Comparison of ENCODE assay signal across 1 cellular context in the genomic region with DNA sequence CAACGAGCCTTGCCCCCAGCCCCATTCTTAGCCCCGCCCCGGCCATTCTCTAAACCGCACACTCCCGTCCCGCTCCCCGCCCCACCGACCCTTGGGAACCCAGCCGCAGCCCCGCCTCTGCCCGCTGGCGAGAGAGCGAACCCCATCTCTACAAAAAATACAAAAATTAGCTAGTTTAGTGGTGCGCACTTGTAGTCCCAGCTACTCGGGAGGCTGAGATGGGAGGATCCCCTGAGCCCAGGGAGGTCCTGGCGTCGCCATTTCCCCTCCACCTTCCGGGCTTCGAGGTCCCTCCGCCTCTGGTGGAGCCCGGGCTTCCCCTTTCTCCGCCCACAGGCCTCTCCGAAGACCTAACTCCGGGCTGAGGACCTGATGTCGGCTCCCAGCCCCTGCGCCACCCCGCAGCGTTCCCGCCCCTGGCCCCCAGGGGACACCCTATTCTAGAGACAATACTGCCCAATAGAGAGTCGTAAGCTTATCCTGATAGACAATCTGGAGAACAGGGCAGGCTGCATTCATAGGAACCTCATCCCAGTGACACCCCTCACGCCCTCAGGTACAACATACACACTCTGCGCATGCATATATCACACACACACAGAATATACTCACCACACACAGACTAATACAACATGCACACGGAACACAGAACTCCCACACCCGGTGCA.
TF ChIP-seq lines count a peak whose summit lies in the region.

No MANE protein-coding gene starts in this region.

TF ChIP-seq in K562, 482 proteins besides CTCF, POLR2A, EP300 and RAD21 (continues in another document):
- TF ChIP-seq ZNF143 (CRISPR knock-in tag; IDR thresholded peaks at IDR 0.05) (no peak), ZFX (CRISPR knock-in tag; IDR thresholded peaks at IDR 0.05) (no peak), PHB (CRISPR knock-in tag; IDR thresholded peaks at IDR 0.05) (no peak), PHF8 (IDR thresholded peaks at IDR 0.05; ENCODE audit: borderline replicate concordance, low read length) (peak; percentile 48; the same call in 1 of the 2 replicates), SIX5 (IDR thresholded peaks at IDR 0.05; ENCODE audit: borderline replicate concordance in 1 of 2, insufficient read depth in 1 of 2, low read depth in 1 of 2, low read length in 2 of 2) (no peak), SREBF2 (CRISPR knock-in tag; IDR thresholded peaks at IDR 0.05) (no peak), GATA2 (CRISPR knock-in tag; IDR thresholded peaks at IDR 0.05) (0 out of 2 replicates have a peak, but pooled peaks have one; percentile 55), PRMT5 (CRISPR knock-in tag; IDR thresholded peaks at IDR 0.05) (no peak), PTRF (tag; IDR thresholded peaks at IDR 0.05) (no peak), JUNB (CRISPR knock-in tag; conservative IDR thresholded peaks at IDR 0.05) (no peak), ZNF124 (CRISPR knock-in tag; IDR thresholded peaks at IDR 0.05) (no peak), SIN3A (IDR thresholded peaks at IDR 0.05; ENCODE audit: borderline replicate concordance in 2 of 2, control insufficient read depth in 1 of 2, low read depth in 2 of 2, low read length in 2 of 2) (peak in 1 of 2 experiments; percentile 28; a peak in 1 of 4 replicates), CCAR2 (IDR thresholded peaks at IDR 0.05; ENCODE audit: low read depth, low read length) (no peak), DDX20 (tag; IDR thresholded peaks at IDR 0.05; ENCODE audit: low read depth) (no peak), MIER1 (IDR thresholded peaks at IDR 0.05; ENCODE audit: low read depth) (no peak), TBP (optimal IDR thresholded peaks at IDR 0.05; ENCODE audit: low read depth, low read length) (no peak), RBM25 (IDR thresholded peaks at IDR 0.05; ENCODE audit: low read depth, low read length, severe bottlenecking) (no peak), DPF2 (IDR thresholded peaks at IDR 0.05) (peak; percentile 55), HNRNPLL (IDR thresholded peaks at IDR 0.05; ENCODE audit: low read depth, low read length, poor library complexity, severe bottlenecking) (peak; percentile 0), ZNF165 (CRISPR knock-in tag; IDR thresholded peaks at IDR 0.05; ENCODE audit: borderline replicate concordance) (no peak), MTA1 (IDR thresholded peaks at IDR 0.05; ENCODE audit: borderline replicate concordance) (no peak), HDAC1 (IDR thresholded peaks at IDR 0.05) (peak in 1 of 2 experiments; percentile 57; a peak in 1 of 4 replicates), SMAD1 (IDR thresholded peaks at IDR 0.05; ENCODE audit: low read depth, low read length, partially characterized antibody) (no peak), ZNF408 (CRISPR knock-in tag; IDR thresholded peaks at IDR 0.05; ENCODE audit: low read depth) (no peak), NCOR1 (IDR thresholded peaks at IDR 0.05) (no peak), GABPB1 (CRISPR knock-in tag; IDR thresholded peaks at IDR 0.05) (no peak), NCOA4 (IDR thresholded peaks at IDR 0.05; ENCODE audit: partially characterized antibody) (no peak), CHD2 (IDR thresholded peaks at IDR 0.05; ENCODE audit: low read depth, low read length) (no peak), MAFF (IDR thresholded peaks at IDR 0.05; ENCODE audit: low read length) (no peak), HDAC2 (IDR thresholded peaks at IDR 0.05) (no peak), RCOR1 (IDR thresholded peaks at IDR 0.05; ENCODE audit: borderline replicate concordance in 1 of 2, low read depth in 2 of 2, low read length in 2 of 2) (peak in 1 of 2 experiments; percentile 66; a peak in 1 of 4 replicates), ZNF140 (CRISPR knock-in tag; IDR thresholded peaks at IDR 0.05) (no peak), ZNF324 (CRISPR knock-in tag; IDR thresholded peaks at IDR 0.05) (no peak), CBFA2T3 (IDR thresholded peaks at IDR 0.05) (peak; percentile 13; the same call in 1 of the 2 replicates), DIDO1 (tag; IDR thresholded peaks at IDR 0.05; ENCODE audit: low read depth) (no peak), ZNF79 (CRISPR knock-in tag; IDR thresholded peaks at IDR 0.05; ENCODE audit: low read depth) (no peak), RBM17 (IDR thresholded peaks at IDR 0.05; ENCODE audit: borderline replicate concordance, low read depth, low read length) (no peak), TAF9B (IDR thresholded peaks at IDR 0.05; ENCODE audit: partially characterized antibody) (no peak), ZC3H4 (CRISPR knock-in tag; IDR thresholded peaks at IDR 0.05; ENCODE audit: borderline replicate concordance) (no peak), MEIS2 (IDR thresholded peaks at IDR 0.05; ENCODE audit: partially characterized antibody) (no peak), NRF1 (conservative IDR thresholded peaks at IDR 0.05 in 1 of 2, IDR thresholded peaks at IDR 0.05 in 1 of 2) (peak; percentile 73 to 78), KDM5B (IDR thresholded peaks at IDR 0.05; ENCODE audit: insufficient replicate concordance, low read depth, low read length) (peak; percentile 58), GATAD2B (IDR thresholded peaks at IDR 0.05; ENCODE audit: borderline replicate concordance) (no peak), ZEB2 (IDR thresholded peaks at IDR 0.05) (peak; percentile 49; the same call in 1 of the 2 replicates), SUPT5H (IDR thresholded peaks at IDR 0.05) (no peak), LCOR (CRISPR knock-in tag; IDR thresholded peaks at IDR 0.05) (no peak), NEUROD1 (IDR thresholded peaks at IDR 0.05; ENCODE audit: borderline replicate concordance, low read depth, low read length, partially characterized antibody) (peak; percentile 21), ARHGAP35 (IDR thresholded peaks at IDR 0.05; ENCODE audit: partially characterized antibody) (no peak)
- TF ChIP-seq, protein P1, sequence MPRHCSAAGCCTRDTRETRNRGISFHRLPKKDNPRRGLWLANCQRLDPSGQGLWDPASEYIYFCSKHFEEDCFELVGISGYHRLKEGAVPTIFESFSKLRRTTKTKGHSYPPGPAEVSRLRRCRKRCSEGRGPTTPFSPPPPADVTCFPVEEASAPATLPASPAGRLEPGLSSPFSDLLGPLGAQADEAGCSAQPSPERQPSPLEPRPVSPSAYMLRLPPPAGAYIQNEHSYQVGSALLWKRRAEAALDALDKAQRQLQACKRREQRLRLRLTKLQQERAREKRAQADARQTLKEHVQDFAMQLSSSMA (CRISPR knock-in tag; IDR thresholded peaks at IDR 0.05): no peak
- TF ChIP-seq, protein P2, sequence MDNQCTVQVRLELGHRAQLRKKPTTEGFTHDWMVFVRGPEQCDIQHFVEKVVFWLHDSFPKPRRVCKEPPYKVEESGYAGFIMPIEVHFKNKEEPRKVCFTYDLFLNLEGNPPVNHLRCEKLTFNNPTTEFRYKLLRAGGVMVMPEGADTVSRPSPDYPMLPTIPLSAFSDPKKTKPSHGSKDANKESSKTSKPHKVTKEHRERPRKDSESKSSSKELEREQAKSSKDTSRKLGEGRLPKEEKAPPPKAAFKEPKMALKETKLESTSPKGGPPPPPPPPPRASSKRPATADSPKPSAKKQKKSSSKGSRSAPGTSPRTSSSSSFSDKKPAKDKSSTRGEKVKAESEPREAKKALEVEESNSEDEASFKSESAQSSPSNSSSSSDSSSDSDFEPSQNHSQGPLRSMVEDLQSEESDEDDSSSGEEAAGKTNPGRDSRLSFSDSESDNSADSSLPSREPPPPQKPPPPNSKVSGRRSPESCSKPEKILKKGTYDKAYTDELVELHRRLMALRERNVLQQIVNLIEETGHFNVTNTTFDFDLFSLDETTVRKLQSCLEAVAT (IDR thresholded peaks at IDR 0.05): 0 out of 4 replicates have a peak, but pooled peaks of 1 of the 2 experiments have one; percentile 55
- TF ChIP-seq, protein P3, sequence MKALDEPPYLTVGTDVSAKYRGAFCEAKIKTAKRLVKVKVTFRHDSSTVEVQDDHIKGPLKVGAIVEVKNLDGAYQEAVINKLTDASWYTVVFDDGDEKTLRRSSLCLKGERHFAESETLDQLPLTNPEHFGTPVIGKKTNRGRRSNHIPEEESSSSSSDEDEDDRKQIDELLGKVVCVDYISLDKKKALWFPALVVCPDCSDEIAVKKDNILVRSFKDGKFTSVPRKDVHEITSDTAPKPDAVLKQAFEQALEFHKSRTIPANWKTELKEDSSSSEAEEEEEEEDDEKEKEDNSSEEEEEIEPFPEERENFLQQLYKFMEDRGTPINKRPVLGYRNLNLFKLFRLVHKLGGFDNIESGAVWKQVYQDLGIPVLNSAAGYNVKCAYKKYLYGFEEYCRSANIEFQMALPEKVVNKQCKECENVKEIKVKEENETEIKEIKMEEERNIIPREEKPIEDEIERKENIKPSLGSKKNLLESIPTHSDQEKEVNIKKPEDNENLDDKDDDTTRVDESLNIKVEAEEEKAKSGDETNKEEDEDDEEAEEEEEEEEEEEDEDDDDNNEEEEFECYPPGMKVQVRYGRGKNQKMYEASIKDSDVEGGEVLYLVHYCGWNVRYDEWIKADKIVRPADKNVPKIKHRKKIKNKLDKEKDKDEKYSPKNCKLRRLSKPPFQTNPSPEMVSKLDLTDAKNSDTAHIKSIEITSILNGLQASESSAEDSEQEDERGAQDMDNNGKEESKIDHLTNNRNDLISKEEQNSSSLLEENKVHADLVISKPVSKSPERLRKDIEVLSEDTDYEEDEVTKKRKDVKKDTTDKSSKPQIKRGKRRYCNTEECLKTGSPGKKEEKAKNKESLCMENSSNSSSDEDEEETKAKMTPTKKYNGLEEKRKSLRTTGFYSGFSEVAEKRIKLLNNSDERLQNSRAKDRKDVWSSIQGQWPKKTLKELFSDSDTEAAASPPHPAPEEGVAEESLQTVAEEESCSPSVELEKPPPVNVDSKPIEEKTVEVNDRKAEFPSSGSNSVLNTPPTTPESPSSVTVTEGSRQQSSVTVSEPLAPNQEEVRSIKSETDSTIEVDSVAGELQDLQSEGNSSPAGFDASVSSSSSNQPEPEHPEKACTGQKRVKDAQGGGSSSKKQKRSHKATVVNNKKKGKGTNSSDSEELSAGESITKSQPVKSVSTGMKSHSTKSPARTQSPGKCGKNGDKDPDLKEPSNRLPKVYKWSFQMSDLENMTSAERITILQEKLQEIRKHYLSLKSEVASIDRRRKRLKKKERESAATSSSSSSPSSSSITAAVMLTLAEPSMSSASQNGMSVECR (CRISPR knock-in tag; IDR thresholded peaks at IDR 0.05): no peak
- TF ChIP-seq, protein P4, sequence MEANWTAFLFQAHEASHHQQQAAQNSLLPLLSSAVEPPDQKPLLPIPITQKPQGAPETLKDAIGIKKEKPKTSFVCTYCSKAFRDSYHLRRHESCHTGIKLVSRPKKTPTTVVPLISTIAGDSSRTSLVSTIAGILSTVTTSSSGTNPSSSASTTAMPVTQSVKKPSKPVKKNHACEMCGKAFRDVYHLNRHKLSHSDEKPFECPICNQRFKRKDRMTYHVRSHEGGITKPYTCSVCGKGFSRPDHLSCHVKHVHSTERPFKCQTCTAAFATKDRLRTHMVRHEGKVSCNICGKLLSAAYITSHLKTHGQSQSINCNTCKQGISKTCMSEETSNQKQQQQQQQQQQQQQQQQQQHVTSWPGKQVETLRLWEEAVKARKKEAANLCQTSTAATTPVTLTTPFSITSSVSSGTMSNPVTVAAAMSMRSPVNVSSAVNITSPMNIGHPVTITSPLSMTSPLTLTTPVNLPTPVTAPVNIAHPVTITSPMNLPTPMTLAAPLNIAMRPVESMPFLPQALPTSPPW (CRISPR knock-in tag; IDR thresholded peaks at IDR 0.05): no peak
- TF ChIP-seq, protein P5, sequence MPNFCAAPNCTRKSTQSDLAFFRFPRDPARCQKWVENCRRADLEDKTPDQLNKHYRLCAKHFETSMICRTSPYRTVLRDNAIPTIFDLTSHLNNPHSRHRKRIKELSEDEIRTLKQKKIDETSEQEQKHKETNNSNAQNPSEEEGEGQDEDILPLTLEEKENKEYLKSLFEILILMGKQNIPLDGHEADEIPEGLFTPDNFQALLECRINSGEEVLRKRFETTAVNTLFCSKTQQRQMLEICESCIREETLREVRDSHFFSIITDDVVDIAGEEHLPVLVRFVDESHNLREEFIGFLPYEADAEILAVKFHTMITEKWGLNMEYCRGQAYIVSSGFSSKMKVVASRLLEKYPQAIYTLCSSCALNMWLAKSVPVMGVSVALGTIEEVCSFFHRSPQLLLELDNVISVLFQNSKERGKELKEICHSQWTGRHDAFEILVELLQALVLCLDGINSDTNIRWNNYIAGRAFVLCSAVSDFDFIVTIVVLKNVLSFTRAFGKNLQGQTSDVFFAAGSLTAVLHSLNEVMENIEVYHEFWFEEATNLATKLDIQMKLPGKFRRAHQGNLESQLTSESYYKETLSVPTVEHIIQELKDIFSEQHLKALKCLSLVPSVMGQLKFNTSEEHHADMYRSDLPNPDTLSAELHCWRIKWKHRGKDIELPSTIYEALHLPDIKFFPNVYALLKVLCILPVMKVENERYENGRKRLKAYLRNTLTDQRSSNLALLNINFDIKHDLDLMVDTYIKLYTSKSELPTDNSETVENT (CRISPR knock-in tag; IDR thresholded peaks at IDR 0.05): peak; percentile 22; the same call in 1 of the 2 replicates
- TF ChIP-seq, protein P6, sequence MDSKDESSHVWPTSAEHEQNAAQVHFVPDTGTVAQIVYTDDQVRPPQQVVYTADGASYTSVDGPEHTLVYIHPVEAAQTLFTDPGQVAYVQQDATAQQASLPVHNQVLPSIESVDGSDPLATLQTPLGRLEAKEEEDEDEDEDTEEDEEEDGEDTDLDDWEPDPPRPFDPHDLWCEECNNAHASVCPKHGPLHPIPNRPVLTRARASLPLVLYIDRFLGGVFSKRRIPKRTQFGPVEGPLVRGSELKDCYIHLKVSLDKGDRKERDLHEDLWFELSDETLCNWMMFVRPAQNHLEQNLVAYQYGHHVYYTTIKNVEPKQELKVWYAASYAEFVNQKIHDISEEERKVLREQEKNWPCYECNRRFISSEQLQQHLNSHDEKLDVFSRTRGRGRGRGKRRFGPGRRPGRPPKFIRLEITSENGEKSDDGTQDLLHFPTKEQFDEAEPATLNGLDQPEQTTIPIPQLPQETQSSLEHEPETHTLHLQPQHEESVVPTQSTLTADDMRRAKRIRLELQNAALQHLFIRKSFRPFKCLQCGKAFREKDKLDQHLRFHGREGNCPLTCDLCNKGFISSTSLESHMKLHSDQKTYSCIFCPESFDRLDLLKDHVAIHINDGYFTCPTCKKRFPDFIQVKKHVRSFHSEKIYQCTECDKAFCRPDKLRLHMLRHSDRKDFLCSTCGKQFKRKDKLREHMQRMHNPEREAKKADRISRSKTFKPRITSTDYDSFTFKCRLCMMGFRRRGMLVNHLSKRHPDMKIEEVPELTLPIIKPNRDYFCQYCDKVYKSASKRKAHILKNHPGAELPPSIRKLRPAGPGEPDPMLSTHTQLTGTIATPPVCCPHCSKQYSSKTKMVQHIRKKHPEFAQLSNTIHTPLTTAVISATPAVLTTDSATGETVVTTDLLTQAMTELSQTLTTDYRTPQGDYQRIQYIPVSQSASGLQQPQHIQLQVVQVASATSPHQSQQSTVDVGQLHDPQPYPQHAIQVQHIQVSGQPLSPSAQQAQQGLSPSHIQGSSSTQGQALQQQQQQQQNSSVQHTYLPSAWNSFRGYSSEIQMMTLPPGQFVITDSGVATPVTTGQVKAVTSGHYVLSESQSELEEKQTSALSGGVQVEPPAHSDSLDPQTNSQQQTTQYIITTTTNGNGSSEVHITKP (IDR thresholded peaks at IDR 0.05; ENCODE audit: partially characterized antibody): no peak
- TF ChIP-seq, protein P7, sequence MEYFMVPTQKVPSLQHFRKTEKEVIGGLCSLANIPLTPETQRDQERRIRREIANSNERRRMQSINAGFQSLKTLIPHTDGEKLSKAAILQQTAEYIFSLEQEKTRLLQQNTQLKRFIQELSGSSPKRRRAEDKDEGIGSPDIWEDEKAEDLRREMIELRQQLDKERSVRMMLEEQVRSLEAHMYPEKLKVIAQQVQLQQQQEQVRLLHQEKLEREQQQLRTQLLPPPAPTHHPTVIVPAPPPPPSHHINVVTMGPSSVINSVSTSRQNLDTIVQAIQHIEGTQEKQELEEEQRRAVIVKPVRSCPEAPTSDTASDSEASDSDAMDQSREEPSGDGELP (CRISPR knock-in tag; IDR thresholded peaks at IDR 0.05; ENCODE audit: borderline replicate concordance): no peak
